ENCODE assay signal across 8 cellular contexts in the genomic region with DNA sequence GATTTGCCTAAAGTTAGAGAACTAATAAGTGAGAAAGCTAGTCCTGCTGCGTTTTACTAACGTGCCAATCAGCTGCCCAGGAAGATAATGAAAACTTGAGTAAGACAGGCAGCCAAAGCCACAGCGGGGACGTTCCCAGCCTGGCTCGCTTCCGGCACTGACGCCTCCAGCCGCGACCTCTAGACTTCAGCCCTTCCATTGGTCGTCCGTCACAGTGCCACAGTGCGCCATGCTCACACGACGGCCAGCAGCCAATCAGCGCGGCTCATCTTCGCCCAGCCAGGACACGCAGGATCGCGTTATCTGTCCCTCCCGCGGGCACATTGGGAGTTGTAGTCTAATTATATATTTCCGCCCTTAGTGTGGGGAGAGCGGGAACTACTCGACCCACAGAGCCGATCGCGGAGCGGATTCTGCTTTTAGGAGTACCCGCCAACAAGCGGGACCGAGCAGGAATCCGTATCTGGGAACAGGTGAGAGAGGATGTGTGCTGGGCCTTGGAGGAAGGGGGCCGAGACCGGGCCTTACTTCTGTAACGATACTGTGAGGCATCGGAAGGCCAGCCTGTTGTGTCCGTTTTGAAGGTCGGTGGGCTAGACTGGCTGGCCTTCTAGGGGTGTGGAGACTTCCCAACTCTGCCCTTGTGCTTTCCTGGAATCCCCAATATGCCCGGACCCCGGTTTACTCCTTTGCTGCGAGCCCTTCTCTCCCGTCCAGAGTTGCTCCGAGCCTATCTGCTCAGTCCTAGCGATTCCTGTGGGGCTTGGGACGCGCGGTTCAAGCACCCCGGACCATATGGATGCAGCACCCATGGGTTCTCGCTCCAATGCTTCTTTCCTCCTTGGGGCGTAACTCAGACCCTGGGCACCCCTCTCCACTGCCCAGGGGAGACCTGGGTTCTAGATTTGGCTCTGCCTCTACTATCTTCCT. TPM values are rescaled to one million over a fixed set of nuclear protein-coding genes. Genes with fewer than 3 reads are reported as not detected.
DNase-seq lines count a peak whose midpoint lies in the region; ATAC-seq lines count a peak whose summit lies in the region.

A gene (plus strand): TSS at position 374 of the 930 bp plus-strand sequence. CDS start 924 bp downstream, outside the sequence.

- H3K27ac Mint-ChIP-seq in IgD-negative memory B cell, result peak within 1 kb of the TSS; percentile 57 to 98 (median 82)

- no peaks in the 10 kb centered on the region for H3K9me3 Mint-ChIP-seq in IgD-negative memory B cell

- DNase-seq in DMS 273 treated with DMSO at 0.1 percent for 48 hours (lab: John Stamatoyannopoulos, UW) (peak; percentile 99), OCI-M2 (lab: John Stamatoyannopoulos, UW; ENCODE audit: unreplicated experiment) (peak; percentile 86), activated T-cell treated with anti-CD3 and anti-CD28 coated beads for 4 hours (peak; percentile 88), epidermal melanocyte (ENCODE audit: insufficient read length, low spot score) (peak; percentile 99)
- peak; percentile 89 to 94 for DNase-seq in stimulated activated CD8-positive, alpha-beta memory T cell treated with anti-CD3 and anti-CD28 coated beads, Interleukin-4, amount 100 ng/mL, for 1 hour (ENCODE audit: low read depth in 2 of 2, low spot score in 1 of 2)

- H3K36me3 Mint-ChIP-seq in IgD-negative memory B cell, result peaks cover 5% of the 10 kb centered on the region

- peak; percentile 96 for ATAC-seq in GM21529 (IDR thresholded peaks at IDR 0.05; ENCODE audit: unreplicated experiment)

- H3K9me3 ChIP-seq in mononuclear cell (ENCODE audit: low read depth, low read length), result no peaks in the 10 kb centered on the region

- H3K27me3 Mint-ChIP-seq in IgD-negative memory B cell, result no peaks in the 10 kb centered on the region

- H3K4me3 Mint-ChIP-seq in IgD-negative memory B cell, result peak within 1 kb of the TSS; percentile 80 to 98 (median 96)

- no peaks in the 10 kb centered on the region for H3K27me3 ChIP-seq in mononuclear cell (ENCODE audit: insufficient read depth, low read length)

- peaks cover 7 to 18% (median 18%) of the 10 kb centered on the region in 3 donors for H3K4me1 Mint-ChIP-seq in IgD-negative memory B cell

- H3K4me1 ChIP-seq in mononuclear cell (ENCODE audit: insufficient read depth, low read length), result peaks cover 25% of the 10 kb centered on the region

- peak within 1 kb of the TSS; percentile 87 for H3K4me3 ChIP-seq in mononuclear cell (ENCODE audit: low read length)

RNA-seq across cellular contexts. Expression of the gene that starts here (rescaled TPM):
- 120 TPM for polyA plus RNA-seq in IgD-negative memory B cell
- total RNA-seq in mononuclear cell, result 21.5 TPM

Comparison
In these comparisons a context has a peak if more than half of its experiments do, and no peak if none do; other contexts are left out.
1. Peak in every context shown above with its lines: DNase-seq, ATAC-seq and H3K4me3 ChIP-seq.